10 cellular contexts compared by ENCODE assay signal in the genomic region with DNA sequence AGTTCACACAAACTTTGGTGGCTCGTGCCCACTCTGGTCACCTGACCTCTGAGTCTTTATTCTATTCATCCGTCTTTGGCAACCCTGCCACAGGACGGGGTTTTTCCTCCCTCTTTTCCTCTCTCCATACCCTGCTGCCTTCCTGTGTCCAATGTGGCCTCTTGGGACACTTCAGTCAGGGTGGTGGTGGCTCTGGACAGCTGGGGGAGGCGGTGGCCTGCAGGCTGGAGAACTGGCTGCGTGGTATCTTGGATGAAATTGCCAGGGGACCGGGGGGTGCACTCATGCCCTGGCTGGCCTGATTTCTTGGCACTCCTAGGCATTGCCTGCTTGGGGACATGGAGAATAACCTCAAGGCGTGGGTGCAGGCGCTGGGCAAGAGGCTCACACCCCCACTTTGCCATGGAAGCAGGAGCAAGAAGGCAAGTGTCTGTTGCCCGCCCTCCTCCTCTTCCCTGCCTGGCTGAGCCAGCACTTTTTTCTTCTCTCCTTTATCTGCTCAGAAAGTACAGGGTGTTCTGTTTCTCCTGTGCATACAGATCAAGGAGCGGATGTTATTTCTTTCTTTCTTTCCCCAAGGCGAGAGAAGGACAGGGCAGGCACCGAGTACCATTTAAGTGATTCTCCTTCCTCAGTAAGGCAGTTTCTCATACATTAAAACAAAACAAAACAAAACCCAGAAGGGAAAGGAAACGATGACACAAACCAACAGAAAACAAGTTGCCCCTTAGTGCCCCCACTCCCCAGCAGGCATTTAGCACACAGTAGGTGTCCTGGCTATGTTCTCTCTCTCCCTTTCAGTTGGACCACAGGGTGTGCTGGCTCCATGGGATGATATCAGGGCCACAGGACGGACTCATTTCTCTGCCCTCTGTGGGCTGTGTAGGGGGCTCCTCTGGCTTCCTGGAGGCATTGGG. TPM values are rescaled to one million over a fixed set of nuclear protein-coding genes. Genes with fewer than 3 reads are reported as not detected.
DNase-seq lines count a peak whose midpoint lies in the region; ATAC-seq and TF ChIP-seq lines count a peak whose summit lies in the region.
"Had no signal": no experiment of that assay in that cellular context is flagged by ENCODE, and none has a peak within 500 bp of the region (broad histone marks: within the 10 kb centered on the region; RNA-seq: fewer than 3 reads in every experiment).

No MANE protein-coding gene starts in this region.

- no peaks in the 10 kb centered on the region for H3K9me3 ChIP-seq in iPS-20b (ENCODE audit: insufficient read depth, low read depth, low read length)
- H3K9me3 ChIP-seq in adrenal gland (replicated peaks in 1 of 3) = no peaks in the 10 kb centered on the region

- TF ChIP-seq POLR2A in adrenal gland (IDR thresholded peaks at IDR 0.05) = no peak

- H3K9ac ChIP-seq in iPS-20b (ENCODE audit: low read depth, low read length) = peak overlapping the region; percentile 37; the same call in 1 of the 2 replicates

- H3K9me3 Mint-ChIP-seq in T-helper 2 cell treated with Interferon-gamma antibody and Interleukin-4, amounts not matched to agents 5 μg/mL and 100 μg/mL, for 36 hours = no peaks in the 10 kb centered on the region
- H3K9me3 Mint-ChIP-seq in activated naive CD8-positive, alpha-beta T cell treated with anti-CD3 and anti-CD28 coated beads for 36 hours = no peaks in the 10 kb centered on the region
- no peaks in the 10 kb centered on the region for H3K9me3 Mint-ChIP-seq in stimulated activated naive CD8-positive, alpha-beta T cell treated with anti-CD3 and anti-CD28 coated beads, Interleukin-15, amount 100 ng/mL, for 72 hours
- H3K9me3 Mint-ChIP-seq: memory B cell had no signal

- no peaks in the 10 kb centered on the region for H3K27me3 Mint-ChIP-seq in T-helper 2 cell treated with Interferon-gamma antibody and Interleukin-4, amounts not matched to agents 5 μg/mL and 100 μg/mL, for 36 hours (ENCODE audit: low read depth)
- H3K27me3 Mint-ChIP-seq in activated naive CD8-positive, alpha-beta T cell treated with anti-CD3 and anti-CD28 coated beads for 36 hours = no peaks in the 10 kb centered on the region
- peaks cover 21% of the 10 kb centered on the region for H3K27me3 Mint-ChIP-seq in stimulated activated naive CD8-positive, alpha-beta T cell treated with anti-CD3 and anti-CD28 coated beads, Interleukin-15, amount 100 ng/mL, for 72 hours

- H3K4me3 Mint-ChIP-seq in T-helper 2 cell treated with Interferon-gamma antibody and Interleukin-4, amounts not matched to agents 5 μg/mL and 100 μg/mL, for 36 hours = peak overlapping the region; percentile 67
- peak overlapping the region; percentile 51 for H3K4me3 Mint-ChIP-seq in activated naive CD8-positive, alpha-beta T cell treated with anti-CD3 and anti-CD28 coated beads for 36 hours
- peak overlapping the region; percentile 74 to 75 for H3K4me3 Mint-ChIP-seq in stimulated activated naive CD8-positive, alpha-beta T cell treated with anti-CD3 and anti-CD28 coated beads, Interleukin-15, amount 100 ng/mL, for 72 hours

- H3K4me1 ChIP-seq in iPS-20b (ENCODE audit: insufficient read depth, low read length) (peaks cover 37% of the 10 kb centered on the region), adrenal gland (replicated peaks in 1 of 2) (peaks cover 0 to 14% of the 10 kb centered on the region in 2 donors)

- peaks cover 49% of the 10 kb centered on the region for H3K4me1 Mint-ChIP-seq in T-helper 2 cell treated with Interferon-gamma antibody and Interleukin-4, amounts not matched to agents 5 μg/mL and 100 μg/mL, for 36 hours (ENCODE audit: low read depth)
- peaks cover 32% of the 10 kb centered on the region for H3K4me1 Mint-ChIP-seq in activated naive CD8-positive, alpha-beta T cell treated with anti-CD3 and anti-CD28 coated beads for 36 hours
- H3K4me1 Mint-ChIP-seq in stimulated activated naive CD8-positive, alpha-beta T cell treated with anti-CD3 and anti-CD28 coated beads, Interleukin-15, amount 100 ng/mL, for 72 hours = peaks cover 44% of the 10 kb centered on the region

- H3K27me3 ChIP-seq in iPS-20b (ENCODE audit: insufficient read depth, low read length) (peaks cover 10% of the 10 kb centered on the region), adrenal gland (no peaks in the 10 kb centered on the region)
- H3K27me3 ChIP-seq: cardiac muscle cell had no signal

- WGBS in adrenal gland, 4 donors = 70 to 79% (median 74%) methylated on average over 13 to 14 of the region's 14 CpGs

- no peak for TF ChIP-seq CTCF in adrenal gland (IDR thresholded peaks at IDR 0.05)

- H3K4me3 ChIP-seq in iPS-20b (ENCODE audit: low read length) (peak overlapping the region; percentile 76; the same call in 1 of the 2 replicates), adrenal gland (no peak overlapping the region)

- H3K36me3 ChIP-seq in iPS-20b (ENCODE audit: insufficient read depth, low read depth, low read length) = no peaks in the 10 kb centered on the region
- no peaks in the 10 kb centered on the region for H3K36me3 ChIP-seq in adrenal gland (replicated peaks in 1 of 2)
- H3K36me3 ChIP-seq: cardiac muscle cell had no signal

- peaks cover 4% of the 10 kb centered on the region for H3K36me3 Mint-ChIP-seq in T-helper 2 cell treated with Interferon-gamma antibody and Interleukin-4, amounts not matched to agents 5 μg/mL and 100 μg/mL, for 36 hours (ENCODE audit: low read depth)
- no peaks in the 10 kb centered on the region for H3K36me3 Mint-ChIP-seq in activated naive CD8-positive, alpha-beta T cell treated with anti-CD3 and anti-CD28 coated beads for 36 hours
- H3K36me3 Mint-ChIP-seq: memory B cell had no signal

- DNase-seq in T-helper 2 cell treated with Interferon-gamma antibody and Interleukin-4, amounts not matched to agents 5 μg/mL and 100 μg/mL, for 36 hours (ENCODE audit: low spot score) = no peak
- DNase-seq in T-helper 2 cell (no peak), adrenal gland (no peak)
- DNase-seq in activated naive CD8-positive, alpha-beta T cell treated with anti-CD3 and anti-CD28 coated beads for 36 hours = no peak
- no peak for DNase-seq in stimulated activated naive CD8-positive, alpha-beta T cell treated with anti-CD3 and anti-CD28 coated beads, Interleukin-15, amount 100 ng/mL, for 72 hours
- no peak for DNase-seq in stimulated activated CD4-positive, alpha-beta T cell treated with anti-CD3 and anti-CD28 coated beads, Interleukin-15, amount 100 ng/mL, for 24 hours

- H3K27ac Mint-ChIP-seq in T-helper 2 cell treated with Interferon-gamma antibody and Interleukin-4, amounts not matched to agents 5 μg/mL and 100 μg/mL, for 36 hours = peak overlapping the region; percentile 84
- H3K27ac Mint-ChIP-seq in activated naive CD8-positive, alpha-beta T cell treated with anti-CD3 and anti-CD28 coated beads for 36 hours = no peak overlapping the region
- peak overlapping the region; percentile 13 to 28 for H3K27ac Mint-ChIP-seq in stimulated activated naive CD8-positive, alpha-beta T cell treated with anti-CD3 and anti-CD28 coated beads, Interleukin-15, amount 100 ng/mL, for 72 hours
- H3K27ac Mint-ChIP-seq: memory B cell had no signal

- ATAC-seq in stimulated activated naive CD8-positive, alpha-beta T cell treated with anti-CD3 and anti-CD28 coated beads, Interleukin-15, amount 100 ng/mL, for 72 hours = no peak
- ATAC-seq in HG03045 (IDR thresholded peaks at IDR 0.05; ENCODE audit: unreplicated experiment) = no peak

- H3K27ac ChIP-seq in iPS-20b (ENCODE audit: low read length) (no peak overlapping the region), adrenal gland (peak overlapping the region in 2 of 5 donors; percentile 51 to 75)
- H3K27ac ChIP-seq: cardiac muscle cell had no signal

- intact Hi-C loops in adrenal gland (cut with DNase I) = loop anchor here in 1 of 2 donors (2.0 kb wide), 1 partner anchor 60 kb away; no protein-coding TSS in a partner anchor

RNA-seq across cellular contexts. Expression of a gene that starts 22.3 kb away (rescaled TPM):
- total RNA-seq in activated naive CD8-positive, alpha-beta T cell treated with anti-CD3 and anti-CD28 coated beads for 36 hours = 1 to 10 TPM; 1.6 to 2.1 TPM
- total RNA-seq in adrenal gland = 1 to 10 TPM; 4.0 to 9.9 (median 5.8) TPM
- 1 to 10 TPM; 2.7 to 9.0 (median 4.7) TPM for polyA plus RNA-seq in adrenal gland
